ENCODE assay signal across 22 cellular contexts in the genomic region with DNA sequence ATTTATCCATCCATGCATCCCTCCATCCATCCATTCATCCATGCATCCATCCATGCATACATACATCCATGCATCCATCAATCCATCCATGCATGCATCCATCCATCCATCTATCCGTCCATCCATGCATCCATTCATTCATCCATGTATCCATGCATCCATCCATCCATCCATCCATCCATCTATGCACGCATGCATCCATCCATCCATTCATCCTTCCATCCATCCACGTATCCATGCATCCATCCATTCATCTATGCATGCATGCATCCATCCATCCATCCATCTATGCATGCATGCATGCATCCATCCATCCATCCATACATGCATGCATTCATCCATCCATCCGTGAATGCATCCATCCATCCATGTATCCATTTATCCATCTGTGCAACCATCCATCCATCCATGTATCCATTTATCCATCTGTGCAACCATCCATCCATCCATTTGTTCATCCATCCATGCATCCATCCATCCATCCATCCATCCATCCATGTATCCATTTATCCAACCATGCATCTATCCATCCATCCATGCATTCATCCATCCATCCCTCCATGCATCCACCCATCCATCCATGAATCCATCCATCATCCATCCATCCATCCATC.
"Had no signal": no experiment of that assay in that cellular context is flagged by ENCODE, and none has a peak within 500 bp of the region (broad histone marks: within the 10 kb centered on the region; RNA-seq: fewer than 3 reads in every experiment).

No MANE protein-coding gene starts in this region.

- H3K27ac ChIP-seq: coronary artery, dorsolateral prefrontal cortex, esophagus muscularis mucosa, foreskin keratinocyte, gastroesophageal sphincter, heart left ventricle, left lung, lower lobe of right lung had no signal

- ATAC-seq: foreskin keratinocyte, gastroesophageal sphincter, heart left ventricle, left cardiac atrium, left lung, left ventricle myocardium superior, lower lobe of right lung, mucosa of descending colon had no signal

- FAIRE-seq: colon, endothelial cell of umbilical vein, frontal cortex, islet of Langerhans, keratinocyte had no signal

- DNase-seq: dermis blood vessel endothelial cell; dorsolateral prefrontal cortex; effector CD4-positive, alpha-beta T cell; effector memory CD4-positive, alpha-beta T cell; foreskin keratinocyte; heart left ventricle; hippocampal formation; left cardiac atrium; left lung; left ventricle myocardium superior; lower lobe of right lung; mesenchymal stem cell; mucosa of descending colon; naive B cell had no signal

- H3K9me3 ChIP-seq: lower lobe of right lung had no signal

- H3K36me3 ChIP-seq: esophagus muscularis mucosa, gastroesophageal sphincter, heart left ventricle, left lung, lower lobe of right lung had no signal

- H3K4me3 ChIP-seq: coronary artery, dorsolateral prefrontal cortex, esophagus muscularis mucosa, gastroesophageal sphincter, heart left ventricle, left lung, lower lobe of right lung, mucosa of descending colon had no signal

- H3K4me1 ChIP-seq: foreskin keratinocyte had no signal
